Comparison of ENCODE assay signal across 19 cellular contexts in the genomic region with DNA sequence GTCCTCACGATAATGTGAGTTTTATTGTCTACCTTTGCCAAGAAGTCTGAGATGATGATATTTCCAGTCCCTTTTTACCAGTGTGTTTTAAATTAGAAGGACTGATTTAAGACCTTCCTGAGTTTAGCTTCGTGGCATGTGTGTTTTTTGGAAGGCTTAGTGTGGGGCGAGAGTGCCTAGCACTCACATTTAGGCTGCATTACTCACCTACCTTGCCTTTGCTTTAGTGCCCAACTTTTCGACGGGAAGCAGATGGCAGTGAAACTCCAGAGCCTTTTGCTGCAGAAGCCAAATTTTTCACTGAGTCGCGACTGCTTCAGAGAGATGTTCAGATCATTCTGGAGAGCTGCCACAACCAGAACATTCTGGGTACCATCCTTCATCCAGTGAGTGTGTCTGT. TPM values are rescaled to one million over a fixed set of nuclear protein-coding genes. Genes with fewer than 3 reads are reported as not detected.
DNase-seq lines count a peak whose midpoint lies in the region; ATAC-seq, FAIRE-seq and TF ChIP-seq lines count a peak whose summit lies in the region.
"Had no signal": no experiment of that assay in that cellular context is flagged by ENCODE, and none has a peak within 500 bp of the region (broad histone marks: within the 10 kb centered on the region; RNA-seq: fewer than 3 reads in every experiment).

No MANE protein-coding gene starts in this region.

- CTCF ChIA-PET in HepG2 (lab: Yijun Ruan, JAX; ENCODE audit: low intra/inter-chr PET ratio, low total read pairs) = no interaction called here

- no peak for FAIRE-seq in HepG2 (lab: Jason Lieb, UNC)
- FAIRE-seq: A549, K562 had no signal

- no peak for TF ChIP-seq RAD21 in HepG2 (CRISPR knock-in tag; IDR thresholded peaks at IDR 0.05)

- POLR2A ChIA-PET in HepG2 (lab: Yijun Ruan, JAX) = no interaction called here

- no peaks in the 10 kb centered on the region for H3K27me3 ChIP-seq in GM23248 (replicated peaks; ENCODE audit: insufficient read depth)
- H3K27me3 ChIP-seq in HepG2 (ENCODE audit: control insufficient read depth in 1 of 2, insufficient read depth in 2 of 2, low read length in 2 of 2) = no peaks in the 10 kb centered on the region
- H3K27me3 ChIP-seq: Peyer's patch, SJSA1 had no signal

- no peak overlapping the region for H3K4me3 ChIP-seq in AG10803 (ENCODE audit: low read length)
- no peak overlapping the region for H3K4me3 ChIP-seq in GM23248
- no peak overlapping the region for H3K4me3 ChIP-seq in HepG2 (replicated peaks in 1 of 3; ENCODE audit: insufficient read depth in 1 of 3, low read depth in 2 of 3, low read length in 3 of 3)
- H3K4me3 ChIP-seq: A549, GM23338, K562, Peyer's patch, SJSA1 had no signal

- 26 to 29% methylated on average over 7 of the region's 7 CpGs for WGBS in GM23248 (ENCODE audit: low coverage in 1 of 2, low lambda C conversion rate in 2 of 2, missing lambda C conversion rate in 2 of 2), 2 experiments
- WGBS in HepG2 (ENCODE audit: low lambda C conversion rate) = 94% methylated on average over 5 of the region's 7 CpGs

- intact Hi-C loops in HepG2 (cut with micrococcal nuclease; ENCODE audit: unreplicated experiment) = no loop called here

- H3K27ac ChIP-seq in GM23248 (peak overlapping the region; percentile 28), VCaP (peak overlapping the region; percentile 84), HepG2 (ENCODE audit: extremely low read length, insufficient read depth, low read length) (no peak overlapping the region)
- H3K27ac ChIP-seq: A549, Peyer's patch, SJSA1 had no signal

- no peaks in the 10 kb centered on the region for H3K9me2 ChIP-seq in GM23248 (ENCODE audit: insufficient read depth)

- ATAC-seq in GM21825 (IDR thresholded peaks at IDR 0.05; ENCODE audit: unreplicated experiment) (no peak), HepG2 (no peak), HG02798 (IDR thresholded peaks at IDR 0.05; ENCODE audit: poor library complexity, unreplicated experiment) (no peak)
- ATAC-seq: A549, GM23338, K562 had no signal

- peaks cover 55% of the 10 kb centered on the region for H3K36me3 ChIP-seq in GM23248 (ENCODE audit: low read depth)
- H3K36me3 ChIP-seq in HepG2 (replicated peaks in 1 of 2; ENCODE audit: control insufficient read depth in 1 of 2, insufficient read depth in 2 of 2, low read length in 2 of 2) = peaks cover 30 to 95% of the 10 kb centered on the region in 2 experiments

- TF ChIP-seq CTCF in AG10803 (conservative IDR thresholded peaks at IDR 0.05; ENCODE audit: low read length) (no peak), VCaP (conservative IDR thresholded peaks at IDR 0.05) (no peak), HepG2 (CRISPR knock-in tag; IDR thresholded peaks at IDR 0.05) (no peak)

- H3K4me1 ChIP-seq in GM23248 (ENCODE audit: insufficient read depth) (peaks cover 19% of the 10 kb centered on the region), HepG2 (ENCODE audit: insufficient read depth, low read length) (no peaks in the 10 kb centered on the region)
- H3K4me1 ChIP-seq: Peyer's patch had no signal

- in situ Hi-C loops in GM23248 (cut with MboI) = no loop called here
- in situ Hi-C loops in HepG2 (cut with HindIII; ENCODE audit: extremely low pct_ligation_motif_present, low pct_unique_long_range_greater_than_20kb) = no loop called here

- TF ChIP-seq EP300 in HepG2 (IDR thresholded peaks at IDR 0.05; ENCODE audit: low read depth in 2 of 2, low read length in 2 of 2) (no peak), HepG2 (CRISPR knock-in tag; IDR thresholded peaks at IDR 0.05; ENCODE audit: borderline replicate concordance) (no peak)

- H3K79me2 ChIP-seq in GM23248 (ENCODE audit: insufficient read depth) (peaks cover 69% of the 10 kb centered on the region), HepG2 (ENCODE audit: insufficient read depth, low read length) (peaks cover 2% of the 10 kb centered on the region)

- BruUV-seq in HepG2 (replicated peaks; lab: Mats Ljungman, UMichigan) = no TSS peak

- H2AFZ ChIP-seq in GM23248 = no peak overlapping the region
- H2AFZ ChIP-seq in HepG2 (ENCODE audit: low read length) = no peak overlapping the region
- H2AFZ ChIP-seq: GM23338 had no signal

- peaks cover 43% of the 10 kb centered on the region for H3F3A ChIP-seq in GM23248 (ENCODE audit: insufficient read depth)

- no peak overlapping the region for H3K4me2 ChIP-seq in GM23248 (ENCODE audit: unreplicated experiment)
- H3K4me2 ChIP-seq in HepG2 (ENCODE audit: low read depth, low read length) = no peak overlapping the region
- H3K4me2 ChIP-seq: A549, GM23338 had no signal

- no peak for TF ChIP-seq POLR2A in HepG2 (IDR thresholded peaks at IDR 0.05; ENCODE audit: insufficient read depth in 1 of 2, low read depth in 2 of 2, low read length in 2 of 2)

- H4K20me1 ChIP-seq in GM23248 (ENCODE audit: insufficient read depth) (no peaks in the 10 kb centered on the region), HepG2 (ENCODE audit: insufficient read depth, low read length) (peaks cover 11% of the 10 kb centered on the region; the same call in 1 of the 2 replicates)

- no peak overlapping the region for H3K9ac ChIP-seq in GM23248
- H3K9ac ChIP-seq in HepG2 (ENCODE audit: insufficient read depth, low read depth, low read length) = no peak overlapping the region

- H3K9me3 ChIP-seq in GM23248 (ENCODE audit: low read depth) = no peaks in the 10 kb centered on the region
- no peaks in the 10 kb centered on the region for H3K9me3 ChIP-seq in HepG2 (ENCODE audit: low read length)
- H3K9me3 ChIP-seq: A549, Peyer's patch, SJSA1 had no signal

- DNase-seq in AG10803 (ENCODE audit: low read depth) (peak; percentile 83), GM23248 (peak; percentile 54), occipital lobe (lab: John Stamatoyannopoulos, UW) (peak; percentile 10), HepG2 (ENCODE audit: low spot score) (no peak)
- DNase-seq: AML-193; HCEC 1CT; NCI-H1105; NCI-H510A; NCI-H748 treated with DMSO at 0.1 percent for 48 hours; NK-92 treated with Interleukin-12 subunit alpha and Interleukin-12 subunit beta, amount 100 ng/mL, for 24 hours; Peyer's patch; SW 1271 had no signal

TF ChIP-seq in HepG2, 621 proteins besides CTCF, POLR2A, EP300 and RAD21 (continues in another document):
- TF ChIP-seq MEIS2 (CRISPR knock-in tag; IDR thresholded peaks at IDR 0.05) (no peak), PCBP1 (IDR thresholded peaks at IDR 0.05; ENCODE audit: borderline replicate concordance, low read depth, low read length) (no peak), ZNF839 (CRISPR knock-in tag; IDR thresholded peaks at IDR 0.05; ENCODE audit: borderline replicate concordance) (no peak), NCOA2 (CRISPR knock-in tag; IDR thresholded peaks at IDR 0.05) (no peak), SCMH1 (CRISPR knock-in tag; IDR thresholded peaks at IDR 0.05; ENCODE audit: borderline replicate concordance) (no peak), ZNF33B (CRISPR knock-in tag; IDR thresholded peaks at IDR 0.05) (no peak), ZNF775 (CRISPR knock-in tag; IDR thresholded peaks at IDR 0.05; ENCODE audit: borderline replicate concordance) (no peak)
- TF ChIP-seq, protein P1, sequence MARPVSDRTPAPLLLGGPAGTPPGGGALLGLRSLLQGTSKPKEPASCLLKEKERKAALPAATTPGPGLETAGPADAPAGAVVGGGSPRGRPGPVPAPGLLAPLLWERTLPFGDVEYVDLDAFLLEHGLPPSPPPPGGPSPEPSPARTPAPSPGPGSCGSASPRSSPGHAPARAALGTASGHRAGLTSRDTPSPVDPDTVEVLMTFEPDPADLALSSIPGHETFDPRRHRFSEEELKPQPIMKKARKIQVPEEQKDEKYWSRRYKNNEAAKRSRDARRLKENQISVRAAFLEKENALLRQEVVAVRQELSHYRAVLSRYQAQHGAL (CRISPR knock-in tag; IDR thresholded peaks at IDR 0.05; ENCODE audit: not compliant biosample characterization) = no peak
- TF ChIP-seq, protein P2, sequence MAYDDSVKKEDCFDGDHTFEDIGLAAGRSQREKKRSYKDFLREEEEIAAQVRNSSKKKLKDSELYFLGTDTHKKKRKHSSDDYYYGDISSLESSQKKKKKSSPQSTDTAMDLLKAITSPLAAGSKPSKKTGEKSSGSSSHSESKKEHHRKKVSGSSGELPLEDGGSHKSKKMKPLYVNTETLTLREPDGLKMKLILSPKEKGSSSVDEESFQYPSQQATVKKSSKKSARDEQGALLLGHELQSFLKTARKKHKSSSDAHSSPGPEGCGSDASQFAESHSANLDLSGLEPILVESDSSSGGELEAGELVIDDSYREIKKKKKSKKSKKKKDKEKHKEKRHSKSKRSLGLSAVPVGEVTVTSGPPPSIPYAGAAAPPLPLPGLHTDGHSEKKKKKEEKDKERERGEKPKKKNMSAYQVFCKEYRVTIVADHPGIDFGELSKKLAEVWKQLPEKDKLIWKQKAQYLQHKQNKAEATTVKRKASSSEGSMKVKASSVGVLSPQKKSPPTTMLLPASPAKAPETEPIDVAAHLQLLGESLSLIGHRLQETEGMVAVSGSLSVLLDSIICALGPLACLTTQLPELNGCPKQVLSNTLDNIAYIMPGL (CRISPR knock-in tag; IDR thresholded peaks at IDR 0.05; ENCODE audit: borderline replicate concordance in 1 of 2, low read depth in 1 of 2) = no peak

RNA-seq across cellular contexts. Expression of a gene that starts 50.9 kb away (rescaled TPM):
- 174 and 184 TPM in 2 replicates for total RNA-seq in GM23248 (2014; rRNA removed; shearing (Covaris generic))
- polyA plus RNA-seq in GM23248 (2016; fragmentation: Nextera tagmentation; extraction: Ambion mirVana) (128 and 137 TPM in 2 replicates), HepG2 (2011; rRNA removed) (110 and 126 TPM in 2 replicates)
- total RNA-seq in occipital lobe (65.8 TPM), HepG2 (2016; rRNA removed; fragmentation: Illumina TruSeq; extraction: Trizol) (170 and 182 TPM in 2 replicates)
- total RNA-seq in HepG2 (2016; cell fraction: cytosol; rRNA removed; fragmentation: Illumina TruSeq; extraction: Trizol; ENCODE audit: low read depth) = 34.5 and 40.2 TPM in 2 replicates
- total RNA-seq in HepG2 (2016; cell fraction: insoluble cytoplasmic fraction; rRNA removed; fragmentation: Illumina TruSeq; extraction: Trizol) = 155 and 182 TPM in 2 replicates
- 84.3 and 94.4 TPM in 2 replicates for total RNA-seq in HepG2 (2016; cell fraction: membrane; rRNA removed; fragmentation: Illumina TruSeq; extraction: Trizol)
- 172 and 175 TPM in 2 replicates for total RNA-seq in HepG2 (2016; cell fraction: nucleus; rRNA removed; fragmentation: Illumina TruSeq; extraction: Trizol)
- polyA plus RNA-seq in HepG2 (2011; cell fraction: cytosol; rRNA removed) = 131 and 133 TPM in 2 replicates
- polyA plus RNA-seq in HepG2 (2011; cell fraction: nucleus; rRNA removed) = 69.2 and 72.7 TPM in 2 replicates
- 165 and 216 TPM in 2 replicates for polyA plus RNA-seq in HepG2 (2012)
- 22.2 and 26.2 TPM in 2 replicates for polyA plus RNA-seq in HepG2 (2016; cell fraction: cytosol; fragmentation: Illumina TruSeq; extraction: Trizol; ENCODE audit: low read depth)
- 124 and 140 TPM in 2 replicates for polyA plus RNA-seq in HepG2 (2016; cell fraction: insoluble cytoplasmic fraction; fragmentation: Illumina TruSeq; extraction: Trizol; ENCODE audit: low read depth)
- 49.9 and 61.8 TPM in 2 replicates for polyA plus RNA-seq in HepG2 (2016; cell fraction: membrane; fragmentation: Illumina TruSeq; extraction: Trizol; ENCODE audit: low read depth)
- polyA plus RNA-seq in HepG2 (2016; cell fraction: nucleus; fragmentation: Illumina TruSeq; extraction: Trizol; ENCODE audit: insufficient read depth, low read depth) = 108 TPM in 2 replicates
- polyA minus RNA-seq in HepG2 (2011; rRNA and poly(A)+ RNA removed; ENCODE audit: low replicate concordance) = 268 and 294 TPM in 2 replicates
- 168 and 188 TPM in 2 replicates for polyA minus RNA-seq in HepG2 (2011; cell fraction: cytosol; rRNA and poly(A)+ RNA removed)
- 266 and 305 TPM in 2 replicates for polyA minus RNA-seq in HepG2 (2011; cell fraction: nucleus; rRNA and poly(A)+ RNA removed)
